In genomic region chr20:49812463-49813304, GRCh38 we compare ENCODE assay signal across 8 cellular contexts. TPM values are rescaled to one million over a fixed set of nuclear protein-coding genes. Genes with fewer than 3 reads are reported as not detected.
DNase-seq lines count a peak whose midpoint lies in the region; ATAC-seq and TF ChIP-seq lines count a peak whose summit lies in the region.

SLC9A8 (plus strand) TSS chr20:49812828; CDS start chr20:49812923, 95 bp downstream.

- H3K9ac ChIP-seq in neural cell (ENCODE audit: low read length): peak within 1 kb of the TSS; percentile 84

- H3K27me3 Mint-ChIP-seq in stimulated activated naive CD8-positive, alpha-beta T cell treated with anti-CD3 and anti-CD28 coated beads, Interleukin-15, amount 100 ng/mL, for 72 hours: no peaks in the 10 kb centered on the region

- peak within 1 kb of the TSS; percentile 92 to 98 for H3K4me3 Mint-ChIP-seq in stimulated activated naive CD8-positive, alpha-beta T cell treated with anti-CD3 and anti-CD28 coated beads, Interleukin-15, amount 100 ng/mL, for 72 hours

- peak; percentile 42 for TF ChIP-seq RAD21 in neural cell (conservative IDR thresholded peaks at IDR 0.05)

- peak within 1 kb of the TSS; percentile 62 to 97 for H3K27ac Mint-ChIP-seq in stimulated activated naive CD8-positive, alpha-beta T cell treated with anti-CD3 and anti-CD28 coated beads, Interleukin-15, amount 100 ng/mL, for 72 hours

- no peaks in the 10 kb centered on the region for H3K27me3 ChIP-seq in neural cell (ENCODE audit: insufficient read depth, low read depth, low read length)

- H3K36me3 ChIP-seq in neural cell (ENCODE audit: insufficient read depth, low read length): no peaks in the 10 kb centered on the region

- H3F3A ChIP-seq in neural cell (ENCODE audit: insufficient read depth, low read length, poor library complexity, severe bottlenecking): no peaks in the 10 kb centered on the region

- TF ChIP-seq CTCF in LNCaP clone FGC (IDR thresholded peaks at IDR 0.05; ENCODE audit: control insufficient read depth, extremely low read depth, insufficient read depth): 0 out of 2 replicates have a peak, but pooled peaks have one; percentile 13
- peak; percentile 39 for TF ChIP-seq CTCF in fibroblast of villous mesenchyme (IDR thresholded peaks at IDR 0.05; ENCODE audit: insufficient read depth, low read depth, low read length)
- peak; percentile 77 for TF ChIP-seq CTCF in neural cell (IDR thresholded peaks at IDR 0.05; ENCODE audit: poor library complexity, severe bottlenecking)

- no peaks in the 10 kb centered on the region for H3K9me3 ChIP-seq in neural cell (ENCODE audit: low read length)

- no peaks in the 10 kb centered on the region for H4K20me1 ChIP-seq in neural cell (ENCODE audit: insufficient read depth)

- peak within 1 kb of the TSS; percentile 58 for H3K27ac ChIP-seq in neural cell (ENCODE audit: low read length)

- ATAC-seq in stimulated activated naive CD8-positive, alpha-beta T cell treated with anti-CD3 and anti-CD28 coated beads, Interleukin-15, amount 100 ng/mL, for 72 hours: peak; percentile 96

- no peaks in the 10 kb centered on the region for H3K9me3 Mint-ChIP-seq in stimulated activated naive CD8-positive, alpha-beta T cell treated with anti-CD3 and anti-CD28 coated beads, Interleukin-15, amount 100 ng/mL, for 72 hours

- peak within 1 kb of the TSS; percentile 72 for H3K4me2 ChIP-seq in neural cell (ENCODE audit: low read length)

- TF ChIP-seq EP300 in neural cell (conservative IDR thresholded peaks at IDR 0.05; ENCODE audit: poor library complexity, severe bottlenecking): peak; percentile 39

- peaks cover 35% of the 10 kb centered on the region for H3K4me1 Mint-ChIP-seq in stimulated activated naive CD8-positive, alpha-beta T cell treated with anti-CD3 and anti-CD28 coated beads, Interleukin-15, amount 100 ng/mL, for 72 hours

- H3K79me2 ChIP-seq in neural cell (replicated peaks; ENCODE audit: insufficient read depth, low read length): peaks cover 6% of the 10 kb centered on the region

- peak within 1 kb of the TSS; percentile 95 for H2AFZ ChIP-seq in neural cell (ENCODE audit: low read depth, low read length)

- H3K4me3 ChIP-seq in LNCaP clone FGC (ENCODE audit: low read depth, low read length) (peak within 1 kb of the TSS; percentile 74), fibroblast of villous mesenchyme (ENCODE audit: low read depth, low read length) (peak within 1 kb of the TSS; percentile 75), neural cell (ENCODE audit: low read length) (peak within 1 kb of the TSS; percentile 92)

- DNase-seq in ELF-1 (ENCODE audit: low read depth, low spot score) (peak; percentile 92), H4 (ENCODE audit: low spot score) (peak; percentile 77), LNCaP clone FGC (ENCODE audit: low read depth) (no peak), SHP77 (lab: John Stamatoyannopoulos, UW) (peak; percentile 69 to 88), fibroblast of villous mesenchyme (ENCODE audit: low read depth) (peak; percentile 91)
- peak; percentile 94 for DNase-seq in activated effector memory CD4-positive, alpha-beta T cell treated with anti-CD3 and anti-CD28 coated beads, Interleukin-2, amount 50 U/mL, for 16 hours
- peak; percentile 85 to 94 for DNase-seq in stimulated activated naive CD8-positive, alpha-beta T cell treated with anti-CD3 and anti-CD28 coated beads, Interleukin-15, amount 100 ng/mL, for 72 hours

- no peaks in the 10 kb centered on the region for H3K9me2 ChIP-seq in neural cell (ENCODE audit: insufficient read depth, low read length)

TF ChIP-seq in neural cell, 6 proteins besides CTCF, POLR2A, EP300 and RAD21:
- TF ChIP-seq MXI1 (conservative IDR thresholded peaks at IDR 0.05; ENCODE audit: poor library complexity, severe bottlenecking) (peak; percentile 63), REST (IDR thresholded peaks at IDR 0.05; ENCODE audit: borderline replicate concordance) (peak; percentile 48), TAF1 (IDR thresholded peaks at IDR 0.05; ENCODE audit: low read depth) (peak; percentile 67), POLR2AphosphoS5 (IDR thresholded peaks at IDR 0.05) (peak; percentile 90), EZH2 (IDR thresholded peaks at IDR 0.05; ENCODE audit: borderline replicate concordance, insufficient read depth, low read length, poor library complexity, severe bottlenecking) (no peak), SMC3 (conservative IDR thresholded peaks at IDR 0.05; ENCODE audit: poor library complexity) (peak; percentile 48)

RNA-seq across cellular contexts. Expression of gene SLC9A8, which starts in this region (rescaled TPM):
- total RNA-seq in H4 (2014; rRNA removed; shearing (Covaris generic)): 4.9 TPM in 2 replicates
- total RNA-seq in fibroblast of villous mesenchyme: 6.8 and 7.3 TPM in 2 replicates
- polyA plus RNA-seq in neural cell: 6.7 and 7.3 TPM in 2 replicates
- 7.8 and 9.7 TPM in 2 replicates for polyA minus RNA-seq in neural cell

Comparison
In these comparisons a context has a peak if more than half of its experiments do, and no peak if none do; other contexts are left out.
1. CTCF ChIP-seq: peak in every context shown above with its lines; median percentile 77 in neural cell; 39 in fibroblast of villous mesenchyme; 13 in LNCaP clone FGC.